ENCODE assay signal across 1 cellular context in the genomic region with DNA sequence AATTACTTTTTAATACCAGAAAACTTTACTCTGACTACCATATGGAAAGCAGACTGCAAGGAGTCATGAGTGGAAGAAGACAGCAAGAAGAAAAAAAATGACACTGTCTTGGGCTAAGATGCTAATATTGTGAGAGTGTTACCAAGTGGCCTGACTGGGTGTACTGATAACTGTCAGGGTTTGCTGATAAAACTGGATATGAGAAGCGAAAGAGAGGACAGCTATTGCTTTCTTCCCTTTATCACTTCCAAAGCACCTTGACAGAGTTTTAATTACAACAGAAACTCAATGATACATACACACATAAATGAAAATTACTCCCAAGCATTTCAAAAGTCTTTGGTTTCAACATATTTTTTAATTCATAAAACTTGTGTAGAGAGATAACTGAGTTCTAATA.
TF ChIP-seq lines count a peak whose summit lies in the region.

No MANE protein-coding gene starts in this region.

TF ChIP-seq in K562, 482 proteins besides CTCF, POLR2A, EP300 and RAD21 (continued from another document and continues in another):
- TF ChIP-seq, protein P1, sequence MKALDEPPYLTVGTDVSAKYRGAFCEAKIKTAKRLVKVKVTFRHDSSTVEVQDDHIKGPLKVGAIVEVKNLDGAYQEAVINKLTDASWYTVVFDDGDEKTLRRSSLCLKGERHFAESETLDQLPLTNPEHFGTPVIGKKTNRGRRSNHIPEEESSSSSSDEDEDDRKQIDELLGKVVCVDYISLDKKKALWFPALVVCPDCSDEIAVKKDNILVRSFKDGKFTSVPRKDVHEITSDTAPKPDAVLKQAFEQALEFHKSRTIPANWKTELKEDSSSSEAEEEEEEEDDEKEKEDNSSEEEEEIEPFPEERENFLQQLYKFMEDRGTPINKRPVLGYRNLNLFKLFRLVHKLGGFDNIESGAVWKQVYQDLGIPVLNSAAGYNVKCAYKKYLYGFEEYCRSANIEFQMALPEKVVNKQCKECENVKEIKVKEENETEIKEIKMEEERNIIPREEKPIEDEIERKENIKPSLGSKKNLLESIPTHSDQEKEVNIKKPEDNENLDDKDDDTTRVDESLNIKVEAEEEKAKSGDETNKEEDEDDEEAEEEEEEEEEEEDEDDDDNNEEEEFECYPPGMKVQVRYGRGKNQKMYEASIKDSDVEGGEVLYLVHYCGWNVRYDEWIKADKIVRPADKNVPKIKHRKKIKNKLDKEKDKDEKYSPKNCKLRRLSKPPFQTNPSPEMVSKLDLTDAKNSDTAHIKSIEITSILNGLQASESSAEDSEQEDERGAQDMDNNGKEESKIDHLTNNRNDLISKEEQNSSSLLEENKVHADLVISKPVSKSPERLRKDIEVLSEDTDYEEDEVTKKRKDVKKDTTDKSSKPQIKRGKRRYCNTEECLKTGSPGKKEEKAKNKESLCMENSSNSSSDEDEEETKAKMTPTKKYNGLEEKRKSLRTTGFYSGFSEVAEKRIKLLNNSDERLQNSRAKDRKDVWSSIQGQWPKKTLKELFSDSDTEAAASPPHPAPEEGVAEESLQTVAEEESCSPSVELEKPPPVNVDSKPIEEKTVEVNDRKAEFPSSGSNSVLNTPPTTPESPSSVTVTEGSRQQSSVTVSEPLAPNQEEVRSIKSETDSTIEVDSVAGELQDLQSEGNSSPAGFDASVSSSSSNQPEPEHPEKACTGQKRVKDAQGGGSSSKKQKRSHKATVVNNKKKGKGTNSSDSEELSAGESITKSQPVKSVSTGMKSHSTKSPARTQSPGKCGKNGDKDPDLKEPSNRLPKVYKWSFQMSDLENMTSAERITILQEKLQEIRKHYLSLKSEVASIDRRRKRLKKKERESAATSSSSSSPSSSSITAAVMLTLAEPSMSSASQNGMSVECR (CRISPR knock-in tag; IDR thresholded peaks at IDR 0.05): no peak
- TF ChIP-seq FOXA3 (CRISPR knock-in tag; conservative IDR thresholded peaks at IDR 0.05 in 1 of 2, IDR thresholded peaks at IDR 0.05 in 1 of 2) (no peak), KHSRP (IDR thresholded peaks at IDR 0.05) (no peak), ZNF778 (CRISPR knock-in tag; IDR thresholded peaks at IDR 0.05) (no peak), GTF2F1 (IDR thresholded peaks at IDR 0.05; ENCODE audit: low read depth, low read length) (no peak), NFATC3 (IDR thresholded peaks at IDR 0.05) (no peak), U2AF1 (optimal IDR thresholded peaks at IDR 0.05; ENCODE audit: low read depth, low read length) (peak; percentile 31), SAFB2 (IDR thresholded peaks at IDR 0.05; ENCODE audit: borderline replicate concordance, low read depth, low read length, severe bottlenecking) (no peak), WHSC1 (IDR thresholded peaks at IDR 0.05; ENCODE audit: low read length) (no peak), ETV1 (tag; conservative IDR thresholded peaks at IDR 0.05; ENCODE audit: low read depth) (no peak), HLTF (IDR thresholded peaks at IDR 0.05) (no peak), RFX5 (IDR thresholded peaks at IDR 0.05; ENCODE audit: low read depth, low read length) (no peak), NBN (IDR thresholded peaks at IDR 0.05; ENCODE audit: low read depth) (0 out of 2 replicates have a peak, but pooled peaks have one; percentile 24), ZNF57 (CRISPR knock-in tag; IDR thresholded peaks at IDR 0.05) (no peak), ATF7 (IDR thresholded peaks at IDR 0.05) (no peak), MXI1 (IDR thresholded peaks at IDR 0.05; ENCODE audit: low read depth, low read length) (no peak), CXXC5 (CRISPR knock-in tag; IDR thresholded peaks at IDR 0.05) (0 out of 2 replicates have a peak, but pooled peaks have one; percentile 30), CCNT2 (IDR thresholded peaks at IDR 0.05; ENCODE audit: borderline replicate concordance, extremely low read depth, insufficient read length, low read depth, low read length) (peak; percentile 81), ILK (tag; IDR thresholded peaks at IDR 0.05; ENCODE audit: borderline replicate concordance, low read depth) (no peak), ZNF232 (CRISPR knock-in tag; IDR thresholded peaks at IDR 0.05) (no peak), SLC30A9 (CRISPR knock-in tag; IDR thresholded peaks at IDR 0.05) (no peak), RBM22 (IDR thresholded peaks at IDR 0.05; ENCODE audit: low read depth, low read length, poor library complexity, severe bottlenecking) (no peak), RBFOX2 (IDR thresholded peaks at IDR 0.05; ENCODE audit: low read depth, low read length) (no peak), ETS2 (tag; IDR thresholded peaks at IDR 0.05; ENCODE audit: borderline replicate concordance, poor library complexity, severe bottlenecking) (no peak), KLF10 (CRISPR knock-in tag; IDR thresholded peaks at IDR 0.05) (no peak)
- TF ChIP-seq, protein P2, sequence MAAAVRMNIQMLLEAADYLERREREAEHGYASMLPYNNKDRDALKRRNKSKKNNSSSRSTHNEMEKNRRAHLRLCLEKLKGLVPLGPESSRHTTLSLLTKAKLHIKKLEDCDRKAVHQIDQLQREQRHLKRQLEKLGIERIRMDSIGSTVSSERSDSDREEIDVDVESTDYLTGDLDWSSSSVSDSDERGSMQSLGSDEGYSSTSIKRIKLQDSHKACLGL (CRISPR knock-in tag; IDR thresholded peaks at IDR 0.05; ENCODE audit: borderline replicate concordance, poor library complexity, severe bottlenecking): no peak
- TF ChIP-seq, protein P3, sequence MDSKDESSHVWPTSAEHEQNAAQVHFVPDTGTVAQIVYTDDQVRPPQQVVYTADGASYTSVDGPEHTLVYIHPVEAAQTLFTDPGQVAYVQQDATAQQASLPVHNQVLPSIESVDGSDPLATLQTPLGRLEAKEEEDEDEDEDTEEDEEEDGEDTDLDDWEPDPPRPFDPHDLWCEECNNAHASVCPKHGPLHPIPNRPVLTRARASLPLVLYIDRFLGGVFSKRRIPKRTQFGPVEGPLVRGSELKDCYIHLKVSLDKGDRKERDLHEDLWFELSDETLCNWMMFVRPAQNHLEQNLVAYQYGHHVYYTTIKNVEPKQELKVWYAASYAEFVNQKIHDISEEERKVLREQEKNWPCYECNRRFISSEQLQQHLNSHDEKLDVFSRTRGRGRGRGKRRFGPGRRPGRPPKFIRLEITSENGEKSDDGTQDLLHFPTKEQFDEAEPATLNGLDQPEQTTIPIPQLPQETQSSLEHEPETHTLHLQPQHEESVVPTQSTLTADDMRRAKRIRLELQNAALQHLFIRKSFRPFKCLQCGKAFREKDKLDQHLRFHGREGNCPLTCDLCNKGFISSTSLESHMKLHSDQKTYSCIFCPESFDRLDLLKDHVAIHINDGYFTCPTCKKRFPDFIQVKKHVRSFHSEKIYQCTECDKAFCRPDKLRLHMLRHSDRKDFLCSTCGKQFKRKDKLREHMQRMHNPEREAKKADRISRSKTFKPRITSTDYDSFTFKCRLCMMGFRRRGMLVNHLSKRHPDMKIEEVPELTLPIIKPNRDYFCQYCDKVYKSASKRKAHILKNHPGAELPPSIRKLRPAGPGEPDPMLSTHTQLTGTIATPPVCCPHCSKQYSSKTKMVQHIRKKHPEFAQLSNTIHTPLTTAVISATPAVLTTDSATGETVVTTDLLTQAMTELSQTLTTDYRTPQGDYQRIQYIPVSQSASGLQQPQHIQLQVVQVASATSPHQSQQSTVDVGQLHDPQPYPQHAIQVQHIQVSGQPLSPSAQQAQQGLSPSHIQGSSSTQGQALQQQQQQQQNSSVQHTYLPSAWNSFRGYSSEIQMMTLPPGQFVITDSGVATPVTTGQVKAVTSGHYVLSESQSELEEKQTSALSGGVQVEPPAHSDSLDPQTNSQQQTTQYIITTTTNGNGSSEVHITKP (IDR thresholded peaks at IDR 0.05; ENCODE audit: partially characterized antibody): no peak
- TF ChIP-seq, protein P4, sequence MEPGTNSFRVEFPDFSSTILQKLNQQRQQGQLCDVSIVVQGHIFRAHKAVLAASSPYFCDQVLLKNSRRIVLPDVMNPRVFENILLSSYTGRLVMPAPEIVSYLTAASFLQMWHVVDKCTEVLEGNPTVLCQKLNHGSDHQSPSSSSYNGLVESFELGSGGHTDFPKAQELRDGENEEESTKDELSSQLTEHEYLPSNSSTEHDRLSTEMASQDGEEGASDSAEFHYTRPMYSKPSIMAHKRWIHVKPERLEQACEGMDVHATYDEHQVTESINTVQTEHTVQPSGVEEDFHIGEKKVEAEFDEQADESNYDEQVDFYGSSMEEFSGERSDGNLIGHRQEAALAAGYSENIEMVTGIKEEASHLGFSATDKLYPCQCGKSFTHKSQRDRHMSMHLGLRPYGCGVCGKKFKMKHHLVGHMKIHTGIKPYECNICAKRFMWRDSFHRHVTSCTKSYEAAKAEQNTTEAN (CRISPR knock-in tag; IDR thresholded peaks at IDR 0.05): no peak
- TF ChIP-seq, protein P5, sequence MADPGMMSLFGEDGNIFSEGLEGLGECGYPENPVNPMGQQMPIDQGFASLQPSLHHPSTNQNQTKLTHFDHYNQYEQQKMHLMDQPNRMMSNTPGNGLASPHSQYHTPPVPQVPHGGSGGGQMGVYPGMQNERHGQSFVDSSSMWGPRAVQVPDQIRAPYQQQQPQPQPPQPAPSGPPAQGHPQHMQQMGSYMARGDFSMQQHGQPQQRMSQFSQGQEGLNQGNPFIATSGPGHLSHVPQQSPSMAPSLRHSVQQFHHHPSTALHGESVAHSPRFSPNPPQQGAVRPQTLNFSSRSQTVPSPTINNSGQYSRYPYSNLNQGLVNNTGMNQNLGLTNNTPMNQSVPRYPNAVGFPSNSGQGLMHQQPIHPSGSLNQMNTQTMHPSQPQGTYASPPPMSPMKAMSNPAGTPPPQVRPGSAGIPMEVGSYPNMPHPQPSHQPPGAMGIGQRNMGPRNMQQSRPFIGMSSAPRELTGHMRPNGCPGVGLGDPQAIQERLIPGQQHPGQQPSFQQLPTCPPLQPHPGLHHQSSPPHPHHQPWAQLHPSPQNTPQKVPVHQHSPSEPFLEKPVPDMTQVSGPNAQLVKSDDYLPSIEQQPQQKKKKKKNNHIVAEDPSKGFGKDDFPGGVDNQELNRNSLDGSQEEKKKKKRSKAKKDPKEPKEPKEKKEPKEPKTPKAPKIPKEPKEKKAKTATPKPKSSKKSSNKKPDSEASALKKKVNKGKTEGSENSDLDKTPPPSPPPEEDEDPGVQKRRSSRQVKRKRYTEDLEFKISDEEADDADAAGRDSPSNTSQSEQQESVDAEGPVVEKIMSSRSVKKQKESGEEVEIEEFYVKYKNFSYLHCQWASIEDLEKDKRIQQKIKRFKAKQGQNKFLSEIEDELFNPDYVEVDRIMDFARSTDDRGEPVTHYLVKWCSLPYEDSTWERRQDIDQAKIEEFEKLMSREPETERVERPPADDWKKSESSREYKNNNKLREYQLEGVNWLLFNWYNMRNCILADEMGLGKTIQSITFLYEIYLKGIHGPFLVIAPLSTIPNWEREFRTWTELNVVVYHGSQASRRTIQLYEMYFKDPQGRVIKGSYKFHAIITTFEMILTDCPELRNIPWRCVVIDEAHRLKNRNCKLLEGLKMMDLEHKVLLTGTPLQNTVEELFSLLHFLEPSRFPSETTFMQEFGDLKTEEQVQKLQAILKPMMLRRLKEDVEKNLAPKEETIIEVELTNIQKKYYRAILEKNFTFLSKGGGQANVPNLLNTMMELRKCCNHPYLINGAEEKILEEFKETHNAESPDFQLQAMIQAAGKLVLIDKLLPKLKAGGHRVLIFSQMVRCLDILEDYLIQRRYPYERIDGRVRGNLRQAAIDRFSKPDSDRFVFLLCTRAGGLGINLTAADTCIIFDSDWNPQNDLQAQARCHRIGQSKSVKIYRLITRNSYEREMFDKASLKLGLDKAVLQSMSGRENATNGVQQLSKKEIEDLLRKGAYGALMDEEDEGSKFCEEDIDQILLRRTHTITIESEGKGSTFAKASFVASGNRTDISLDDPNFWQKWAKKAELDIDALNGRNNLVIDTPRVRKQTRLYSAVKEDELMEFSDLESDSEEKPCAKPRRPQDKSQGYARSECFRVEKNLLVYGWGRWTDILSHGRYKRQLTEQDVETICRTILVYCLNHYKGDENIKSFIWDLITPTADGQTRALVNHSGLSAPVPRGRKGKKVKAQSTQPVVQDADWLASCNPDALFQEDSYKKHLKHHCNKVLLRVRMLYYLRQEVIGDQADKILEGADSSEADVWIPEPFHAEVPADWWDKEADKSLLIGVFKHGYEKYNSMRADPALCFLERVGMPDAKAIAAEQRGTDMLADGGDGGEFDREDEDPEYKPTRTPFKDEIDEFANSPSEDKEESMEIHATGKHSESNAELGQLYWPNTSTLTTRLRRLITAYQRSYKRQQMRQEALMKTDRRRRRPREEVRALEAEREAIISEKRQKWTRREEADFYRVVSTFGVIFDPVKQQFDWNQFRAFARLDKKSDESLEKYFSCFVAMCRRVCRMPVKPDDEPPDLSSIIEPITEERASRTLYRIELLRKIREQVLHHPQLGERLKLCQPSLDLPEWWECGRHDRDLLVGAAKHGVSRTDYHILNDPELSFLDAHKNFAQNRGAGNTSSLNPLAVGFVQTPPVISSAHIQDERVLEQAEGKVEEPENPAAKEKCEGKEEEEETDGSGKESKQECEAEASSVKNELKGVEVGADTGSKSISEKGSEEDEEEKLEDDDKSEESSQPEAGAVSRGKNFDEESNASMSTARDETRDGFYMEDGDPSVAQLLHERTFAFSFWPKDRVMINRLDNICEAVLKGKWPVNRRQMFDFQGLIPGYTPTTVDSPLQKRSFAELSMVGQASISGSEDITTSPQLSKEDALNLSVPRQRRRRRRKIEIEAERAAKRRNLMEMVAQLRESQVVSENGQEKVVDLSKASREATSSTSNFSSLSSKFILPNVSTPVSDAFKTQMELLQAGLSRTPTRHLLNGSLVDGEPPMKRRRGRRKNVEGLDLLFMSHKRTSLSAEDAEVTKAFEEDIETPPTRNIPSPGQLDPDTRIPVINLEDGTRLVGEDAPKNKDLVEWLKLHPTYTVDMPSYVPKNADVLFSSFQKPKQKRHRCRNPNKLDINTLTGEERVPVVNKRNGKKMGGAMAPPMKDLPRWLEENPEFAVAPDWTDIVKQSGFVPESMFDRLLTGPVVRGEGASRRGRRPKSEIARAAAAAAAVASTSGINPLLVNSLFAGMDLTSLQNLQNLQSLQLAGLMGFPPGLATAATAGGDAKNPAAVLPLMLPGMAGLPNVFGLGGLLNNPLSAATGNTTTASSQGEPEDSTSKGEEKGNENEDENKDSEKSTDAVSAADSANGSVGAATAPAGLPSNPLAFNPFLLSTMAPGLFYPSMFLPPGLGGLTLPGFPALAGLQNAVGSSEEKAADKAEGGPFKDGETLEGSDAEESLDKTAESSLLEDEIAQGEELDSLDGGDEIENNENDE (IDR thresholded peaks at IDR 0.05; ENCODE audit: low read depth, low read length): no peak
- TF ChIP-seq, protein P6, sequence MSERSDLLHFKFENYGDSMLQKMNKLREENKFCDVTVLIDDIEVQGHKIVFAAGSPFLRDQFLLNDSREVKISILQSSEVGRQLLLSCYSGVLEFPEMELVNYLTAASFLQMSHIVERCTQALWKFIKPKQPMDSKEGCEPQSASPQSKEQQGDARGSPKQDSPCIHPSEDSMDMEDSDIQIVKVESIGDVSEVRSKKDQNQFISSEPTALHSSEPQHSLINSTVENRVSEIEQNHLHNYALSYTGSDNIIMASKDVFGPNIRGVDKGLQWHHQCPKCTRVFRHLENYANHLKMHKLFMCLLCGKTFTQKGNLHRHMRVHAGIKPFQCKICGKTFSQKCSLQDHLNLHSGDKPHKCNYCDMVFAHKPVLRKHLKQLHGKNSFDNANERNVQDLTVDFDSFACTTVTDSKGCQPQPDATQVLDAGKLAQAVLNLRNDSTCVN (CRISPR knock-in tag; IDR thresholded peaks at IDR 0.05): no peak
- TF ChIP-seq, protein P7, sequence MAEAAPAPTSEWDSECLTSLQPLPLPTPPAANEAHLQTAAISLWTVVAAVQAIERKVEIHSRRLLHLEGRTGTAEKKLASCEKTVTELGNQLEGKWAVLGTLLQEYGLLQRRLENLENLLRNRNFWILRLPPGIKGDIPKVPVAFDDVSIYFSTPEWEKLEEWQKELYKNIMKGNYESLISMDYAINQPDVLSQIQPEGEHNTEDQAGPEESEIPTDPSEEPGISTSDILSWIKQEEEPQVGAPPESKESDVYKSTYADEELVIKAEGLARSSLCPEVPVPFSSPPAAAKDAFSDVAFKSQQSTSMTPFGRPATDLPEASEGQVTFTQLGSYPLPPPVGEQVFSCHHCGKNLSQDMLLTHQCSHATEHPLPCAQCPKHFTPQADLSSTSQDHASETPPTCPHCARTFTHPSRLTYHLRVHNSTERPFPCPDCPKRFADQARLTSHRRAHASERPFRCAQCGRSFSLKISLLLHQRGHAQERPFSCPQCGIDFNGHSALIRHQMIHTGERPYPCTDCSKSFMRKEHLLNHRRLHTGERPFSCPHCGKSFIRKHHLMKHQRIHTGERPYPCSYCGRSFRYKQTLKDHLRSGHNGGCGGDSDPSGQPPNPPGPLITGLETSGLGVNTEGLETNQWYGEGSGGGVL (CRISPR knock-in tag; IDR thresholded peaks at IDR 0.05): no peak
